Comparison of ENCODE assay signal across 8 cellular contexts in the genomic region with DNA sequence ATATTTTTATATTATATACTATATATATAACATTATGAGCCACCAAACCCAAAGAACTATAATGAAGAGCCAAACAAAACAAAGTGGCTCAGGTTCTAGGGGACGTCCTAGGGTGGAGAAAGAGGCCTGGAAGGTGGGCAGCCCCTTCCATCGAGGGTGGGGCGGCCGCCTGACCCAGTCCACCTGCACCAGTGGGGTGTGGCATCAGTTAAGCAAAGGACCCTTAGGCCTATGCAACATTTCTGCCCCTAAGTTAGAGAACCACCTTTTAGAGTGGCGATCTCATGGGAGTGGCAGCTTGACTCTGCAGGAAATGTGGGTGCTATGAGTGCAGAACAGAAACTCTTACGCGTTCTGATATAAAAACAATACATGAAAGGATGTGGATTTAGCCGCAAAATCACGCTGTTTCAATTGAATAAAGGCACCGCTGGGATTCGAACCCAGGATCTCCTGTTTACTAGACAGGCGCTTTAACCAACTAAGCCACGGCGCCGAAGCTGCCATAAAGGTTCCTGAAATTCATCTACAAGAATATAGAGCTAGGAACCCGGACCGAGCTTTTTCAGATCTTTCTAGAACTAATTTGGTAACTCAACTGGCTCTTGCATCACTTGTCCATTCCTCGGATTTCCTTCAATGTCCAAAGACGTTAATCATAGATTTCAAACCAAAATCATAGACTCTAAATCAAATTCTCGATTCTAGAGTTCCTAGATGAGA. TPM values are rescaled to one million over a fixed set of nuclear protein-coding genes. Genes with fewer than 3 reads are reported as not detected.
A peak's percentile ranks its signal among the peaks of the same experiment; 100 is the strongest.
DNase-seq lines count a peak whose midpoint lies in the region; ATAC-seq and TF ChIP-seq lines count a peak whose summit lies in the region.

No MANE protein-coding gene starts in this region.

- no peaks in the 10 kb centered on the region for H3K27me3 ChIP-seq in BLaER1

- H3K4me2 ChIP-seq in BLaER1, result peak overlapping the region; percentile 78

- peak overlapping the region; percentile 77 for H3K4me3 Mint-ChIP-seq in central memory CD8-positive, alpha-beta T cell

- DNase-seq in LNCaP clone FGC (ENCODE audit: low read depth) (no peak), lung microvascular endothelial cell (ENCODE audit: low read depth in 2 of 2) (peak; percentile 68 to 77), NCI-H2196 (lab: John Stamatoyannopoulos, UW; ENCODE audit: unreplicated experiment) (no peak), cerebellum (ENCODE audit: low spot score) (no peak)
- DNase-seq in central memory CD8-positive, alpha-beta T cell (ENCODE audit: low spot score in 2 of 2), result peak; percentile 66 to 90
- peak; percentile 54 for DNase-seq in stimulated activated CD8-positive, alpha-beta memory T cell treated with anti-CD3 and anti-CD28 coated beads, Interleukin-15, amount 100 ng/mL, for 24 hours (ENCODE audit: low read depth)

- peak overlapping the region; percentile 76 for H3K9ac ChIP-seq in BLaER1

- no peaks in the 10 kb centered on the region for H4K20me1 ChIP-seq in BLaER1

- H3K36me3 ChIP-seq in BLaER1, result peaks cover 39% of the 10 kb centered on the region

- H3K4me3 ChIP-seq in BLaER1, result peak overlapping the region; percentile 65
- H3K4me3 ChIP-seq in LNCaP clone FGC (ENCODE audit: low read depth, low read length), result peak overlapping the region; percentile 48
- peak overlapping the region; percentile 13; the same call in 1 of the 2 replicates for H3K4me3 ChIP-seq in WI38 (ENCODE audit: low read depth, low read length)

- peak overlapping the region; percentile 98 for H3K27ac Mint-ChIP-seq in central memory CD8-positive, alpha-beta T cell (ENCODE audit: low read depth)

- no peaks in the 10 kb centered on the region for H3K9me3 ChIP-seq in BLaER1

- ATAC-seq in central memory CD8-positive, alpha-beta T cell (replicated peaks; ENCODE audit: extremely low read depth, poor library complexity, severe bottlenecking), result peak; percentile 12

- H3K9me3 Mint-ChIP-seq in central memory CD8-positive, alpha-beta T cell, result peaks cover 6% of the 10 kb centered on the region

- H3K4me1 Mint-ChIP-seq in central memory CD8-positive, alpha-beta T cell, result peaks cover 71% of the 10 kb centered on the region

- peak overlapping the region; percentile 70 for H3K27ac ChIP-seq in BLaER1

- peaks cover 78% of the 10 kb centered on the region for H3K36me3 Mint-ChIP-seq in central memory CD8-positive, alpha-beta T cell (ENCODE audit: insufficient read depth)

- TF ChIP-seq CTCF in LNCaP clone FGC (IDR thresholded peaks at IDR 0.05; ENCODE audit: control insufficient read depth, extremely low read depth, insufficient read depth) (no peak), WI38 (IDR thresholded peaks at IDR 0.05; ENCODE audit: low read depth, low read length) (no peak)

- H3K4me1 ChIP-seq in BLaER1, result peaks cover 48% of the 10 kb centered on the region

- H3K27me3 Mint-ChIP-seq in central memory CD8-positive, alpha-beta T cell, result peaks cover 27% of the 10 kb centered on the region

RNA-seq across cellular contexts. Expression of a gene that starts 15.6 kb away (rescaled TPM):
- total RNA-seq in lung microvascular endothelial cell (4.4 and 16.6 TPM in 2 replicates), cerebellum (15.2 TPM)

RNA-seq across cellular contexts. Expression of a gene that starts 21.9 kb away (rescaled TPM):
- total RNA-seq in lung microvascular endothelial cell (3.5 and 7.1 TPM in 2 replicates), cerebellum (21.3 TPM)

RNA-seq across cellular contexts. Expression of a gene that starts 23.1 kb away (rescaled TPM):
- total RNA-seq in lung microvascular endothelial cell (12.7 and 15.0 TPM in 2 replicates), cerebellum (19.5 TPM)

RNA-seq across cellular contexts. Expression of a gene that starts 36.0 kb away (rescaled TPM):
- 7.8 and 8.9 TPM in 2 replicates for total RNA-seq in lung microvascular endothelial cell
- total RNA-seq in cerebellum, result 3.1 TPM

RNA-seq across cellular contexts. Expression of a gene that starts 49.8 kb away (rescaled TPM):
- total RNA-seq in lung microvascular endothelial cell, result 21.2 and 21.6 TPM in 2 replicates
- 28.3 TPM for total RNA-seq in cerebellum

Comparison
In these comparisons a context has a peak if more than half of its experiments do, and no peak if none do; other contexts are left out.
1. H3K4me3 ChIP-seq: peak in every context shown above with its lines; median percentile 65 in BLaER1; 48 in LNCaP clone FGC; 13 in WI38.
2. DNase-seq: peak in central memory CD8-positive, alpha-beta T cell (2 of 2), lung microvascular endothelial cell (2 of 2) and stimulated activated CD8-positive, alpha-beta memory T cell treated with anti-CD3 and anti-CD28 coated beads, Interleukin-15, amount 100 ng/mL, for 24 hours (single experiment); none in LNCaP clone FGC (single experiment), NCI-H2196 (single experiment) and cerebellum (single experiment).